8 cellular contexts compared by ENCODE assay signal in the genomic region with DNA sequence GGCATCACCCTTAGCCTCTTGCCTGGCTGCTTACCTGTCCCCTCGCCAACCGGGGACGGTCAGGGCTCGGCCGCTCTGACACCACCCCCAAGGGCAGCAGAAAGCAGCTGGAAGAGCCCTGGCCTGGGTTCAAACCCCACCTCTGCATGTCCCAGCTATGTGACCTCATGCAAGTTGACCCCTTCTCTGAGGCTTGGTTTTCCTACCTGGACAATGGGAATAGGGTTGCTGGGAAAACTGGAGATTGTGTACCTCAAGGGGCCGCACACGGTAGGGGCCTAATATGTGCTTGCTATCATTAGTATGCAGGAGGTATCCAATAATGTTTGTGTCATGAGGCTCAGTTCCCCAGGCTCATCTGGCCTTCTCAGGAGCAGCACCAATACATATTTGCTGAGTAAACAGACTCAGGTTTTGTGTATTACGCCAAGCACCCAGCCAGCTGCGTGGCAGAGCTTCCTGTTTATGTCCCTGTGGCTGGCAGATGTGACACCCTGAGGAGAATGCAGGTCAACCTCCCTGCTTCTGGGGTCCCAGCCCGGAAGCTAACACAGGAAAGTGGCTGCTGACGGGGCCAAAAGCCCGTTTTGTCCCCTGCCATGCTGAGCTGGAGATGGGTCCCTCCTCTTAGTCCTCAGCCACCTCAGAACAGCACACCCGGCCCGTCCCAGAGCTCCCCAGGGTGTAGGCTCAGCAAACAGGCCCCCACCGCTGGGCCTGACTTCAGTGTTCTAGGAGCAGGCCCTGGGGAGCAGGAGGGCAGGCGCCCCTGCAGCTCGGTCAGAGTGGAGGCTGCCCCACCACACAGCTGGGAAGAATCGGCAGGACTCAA. TPM values are rescaled to one million over a fixed set of nuclear protein-coding genes. Genes with fewer than 3 reads are reported as not detected.
DNase-seq lines count a peak whose midpoint lies in the region; ATAC-seq and TF ChIP-seq lines count a peak whose summit lies in the region.

No MANE protein-coding gene starts in this region.

- H3K27me3 Mint-ChIP-seq in neural progenitor cell (ENCODE audit: insufficient read depth, low read depth), result peaks cover 11% of the 10 kb centered on the region

- H3K36me3 ChIP-seq in adipocyte (ENCODE audit: control insufficient read depth, insufficient read depth, low read length, severe bottlenecking) (peaks cover 88% of the 10 kb centered on the region), neural progenitor cell (no peaks in the 10 kb centered on the region)

- no peak overlapping the region for H3K4me3 ChIP-seq in adipocyte (ENCODE audit: low read length)
- no peak overlapping the region for H3K4me3 ChIP-seq in neural progenitor cell

- ATAC-seq in GM18498 (IDR thresholded peaks at IDR 0.05; ENCODE audit: unreplicated experiment) (peak; percentile 59), HG03354 (IDR thresholded peaks at IDR 0.05; ENCODE audit: poor library complexity, severe bottlenecking, unreplicated experiment) (peak; percentile 71), HG03342 (IDR thresholded peaks at IDR 0.05; ENCODE audit: unreplicated experiment) (no peak), HG03159 (IDR thresholded peaks at IDR 0.05; ENCODE audit: unreplicated experiment) (no peak)

- no peak for TF ChIP-seq CTCF in neural progenitor cell (IDR thresholded peaks at IDR 0.05)

- no peaks in the 10 kb centered on the region for H4K20me1 ChIP-seq in neural progenitor cell (ENCODE audit: low read depth)

- H2AFZ ChIP-seq in neural progenitor cell (replicated peaks), result no peak overlapping the region

- H3K4me1 Mint-ChIP-seq in neural progenitor cell, result peaks cover 8% of the 10 kb centered on the region

- H3F3A ChIP-seq in neural progenitor cell (ENCODE audit: low read depth), result no peaks in the 10 kb centered on the region

- no peak overlapping the region for H3K27ac ChIP-seq in neural progenitor cell

- H3K36me3 Mint-ChIP-seq in neural progenitor cell, result no peaks in the 10 kb centered on the region

- H3K9me3 Mint-ChIP-seq in neural progenitor cell, result no peaks in the 10 kb centered on the region

- H3K4me1 ChIP-seq in adipocyte (ENCODE audit: control insufficient read depth, insufficient read depth, low read length) (peaks cover 4% of the 10 kb centered on the region), neural progenitor cell (peaks cover 10% of the 10 kb centered on the region)

- H3K27me3 ChIP-seq in adipocyte (replicated peaks; ENCODE audit: control insufficient read depth, insufficient read depth, low read length) (no peaks in the 10 kb centered on the region), neural progenitor cell (no peaks in the 10 kb centered on the region)

- DNase-seq in SHP77 (lab: John Stamatoyannopoulos, UW) (peak; percentile 77 to 90), adipocyte (ENCODE audit: low read depth) (no peak), neural progenitor cell (ENCODE audit: low spot score) (no peak), DMS79 treated with DMSO at 0.1 percent for 48 hours (lab: John Stamatoyannopoulos, UW) (no peak)

- H3K9me3 ChIP-seq in adipocyte (ENCODE audit: control insufficient read depth, low read length) (no peaks in the 10 kb centered on the region), neural progenitor cell (ENCODE audit: low read depth) (no peaks in the 10 kb centered on the region)

- H3K27ac Mint-ChIP-seq in neural progenitor cell, result no peak overlapping the region

- peak overlapping the region; percentile 64 for H3K4me3 Mint-ChIP-seq in neural progenitor cell

- no peak overlapping the region for H3K4me2 ChIP-seq in neural progenitor cell

- H3K9ac ChIP-seq in adipocyte (ENCODE audit: low read length) (peak overlapping the region; percentile 48), neural progenitor cell (no peak overlapping the region)

- no peaks in the 10 kb centered on the region for H3K79me2 ChIP-seq in neural progenitor cell (ENCODE audit: low read depth)

RNA-seq across cellular contexts. Expression of a gene that starts 29.7 kb away (rescaled TPM):
- total RNA-seq in neural progenitor cell (ENCODE audit: low replicate concordance), result 9.0 and 12.9 TPM in 2 replicates

RNA-seq across cellular contexts. Expression of a gene that starts 33.8 kb away (rescaled TPM):
- total RNA-seq in neural progenitor cell (ENCODE audit: low replicate concordance), result not detected in 2 replicates

RNA-seq across cellular contexts. Expression of a gene that starts 48.3 kb away (rescaled TPM):
- not detected in 2 replicates for total RNA-seq in neural progenitor cell (ENCODE audit: low replicate concordance)

Comparison
In these comparisons a context has a peak if more than half of its experiments do, and no peak if none do; other contexts are left out.
1. ATAC-seq: peak in GM18498 (single experiment) and HG03354 (single experiment); none in HG03342 (single experiment) and HG03159 (single experiment).
2. DNase-seq: peak in SHP77 (2 of 2); none in adipocyte (single experiment), neural progenitor cell (single experiment) and DMS79 treated with DMSO at 0.1 percent for 48 hours (single experiment).